In the genomic region with DNA sequence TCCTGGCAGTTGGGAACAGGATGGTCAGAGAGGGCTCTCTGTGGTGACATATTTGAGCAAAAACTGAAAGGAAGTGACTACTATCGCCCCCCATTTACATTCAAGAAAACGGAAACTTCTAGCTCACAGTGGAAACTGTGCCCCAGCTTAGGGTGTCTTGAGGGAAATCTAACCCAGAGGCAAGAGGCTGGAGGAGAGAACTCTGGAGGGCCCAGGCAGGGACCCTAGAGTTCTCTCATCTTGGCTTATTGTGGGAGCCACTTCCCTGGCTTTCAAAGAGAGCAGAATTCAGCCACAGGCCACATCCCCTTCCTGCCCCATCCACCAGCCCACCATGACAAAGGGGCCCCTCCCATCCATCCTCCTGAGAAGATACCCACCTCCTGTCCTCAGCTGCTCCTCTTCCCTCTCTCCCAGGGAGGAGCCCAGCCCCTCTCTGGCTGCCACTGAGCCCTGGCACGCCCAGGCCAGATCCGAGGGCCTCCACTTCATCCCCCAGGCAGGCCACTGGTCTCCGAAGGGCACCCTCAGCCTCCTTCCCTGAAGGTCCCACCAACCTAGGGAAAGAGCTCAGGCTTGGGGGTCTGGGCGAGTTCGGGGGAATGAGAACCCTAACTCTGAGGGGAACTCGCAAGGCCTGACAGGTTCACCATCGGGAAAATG, we compare ENCODE assay signal across 12 cellular contexts. TPM values are rescaled to one million over a fixed set of nuclear protein-coding genes. Genes with fewer than 3 reads are reported as not detected.
DNase-seq lines count a peak whose midpoint lies in the region; ATAC-seq and TF ChIP-seq lines count a peak whose summit lies in the region.
"Had no signal": no experiment of that assay in that cellular context is flagged by ENCODE, and none has a peak within 500 bp of the region (broad histone marks: within the 10 kb centered on the region; RNA-seq: fewer than 3 reads in every experiment).

No MANE protein-coding gene starts in this region.

- H3K4me1 ChIP-seq in left ventricle myocardium inferior, result peaks cover 2% of the 10 kb centered on the region
- H3K4me1 ChIP-seq: prostate gland had no signal

- peak overlapping the region; percentile 82 for H3K27ac Mint-ChIP-seq in central memory CD8-positive, alpha-beta T cell (ENCODE audit: low read depth)
- peak overlapping the region; percentile 95 for H3K27ac Mint-ChIP-seq in stimulated activated memory B cell treated with anti-CD40 and anti-IgM and Interleukin-4, amounts not matched to agents 10 μg/mL and 1 μg/mL and 100 μg/mL, for 72 hours

- H3K27ac ChIP-seq in left ventricle myocardium inferior (replicated peaks), result no peak overlapping the region
- H3K27ac ChIP-seq: prostate gland had no signal

- intact Hi-C loops in left ventricle myocardium inferior (cut with micrococcal nuclease), result no loop called here

- H3K36me3 Mint-ChIP-seq in activated T-cell treated with anti-CD3 and anti-CD28 coated beads, Interleukin-2, amount 50 U/mL, for 4 hours (ENCODE audit: insufficient read depth), result no peaks in the 10 kb centered on the region
- H3K36me3 Mint-ChIP-seq in central memory CD8-positive, alpha-beta T cell (ENCODE audit: insufficient read depth), result peaks cover 7% of the 10 kb centered on the region
- H3K36me3 Mint-ChIP-seq in stimulated activated memory B cell treated with anti-CD40 and anti-IgM and Interleukin-4, amounts not matched to agents 10 μg/mL and 1 μg/mL and 100 μg/mL, for 72 hours, result no peaks in the 10 kb centered on the region

- H3K9me3 Mint-ChIP-seq in activated T-cell treated with anti-CD3 and anti-CD28 coated beads, Interleukin-2, amount 50 U/mL, for 4 hours, result no peaks in the 10 kb centered on the region
- no peaks in the 10 kb centered on the region for H3K9me3 Mint-ChIP-seq in central memory CD8-positive, alpha-beta T cell
- no peaks in the 10 kb centered on the region for H3K9me3 Mint-ChIP-seq in stimulated activated memory B cell treated with anti-CD40 and anti-IgM and Interleukin-4, amounts not matched to agents 10 μg/mL and 1 μg/mL and 100 μg/mL, for 72 hours

- no peaks in the 10 kb centered on the region for H3K36me3 ChIP-seq in left ventricle myocardium inferior
- H3K36me3 ChIP-seq: prostate gland had no signal

- no peak overlapping the region for H3K4me3 Mint-ChIP-seq in activated T-cell treated with anti-CD3 and anti-CD28 coated beads, Interleukin-2, amount 50 U/mL, for 4 hours
- H3K4me3 Mint-ChIP-seq in central memory CD8-positive, alpha-beta T cell, result peak overlapping the region; percentile 62
- no peak overlapping the region for H3K4me3 Mint-ChIP-seq in stimulated activated memory B cell treated with anti-CD40 and anti-IgM and Interleukin-4, amounts not matched to agents 10 μg/mL and 1 μg/mL and 100 μg/mL, for 72 hours

- peaks cover 47% of the 10 kb centered on the region for H3K4me1 Mint-ChIP-seq in activated T-cell treated with anti-CD3 and anti-CD28 coated beads, Interleukin-2, amount 50 U/mL, for 4 hours (ENCODE audit: low read depth)
- H3K4me1 Mint-ChIP-seq in central memory CD8-positive, alpha-beta T cell, result peaks cover 63% of the 10 kb centered on the region
- H3K4me1 Mint-ChIP-seq in stimulated activated memory B cell treated with anti-CD40 and anti-IgM and Interleukin-4, amounts not matched to agents 10 μg/mL and 1 μg/mL and 100 μg/mL, for 72 hours, result peaks cover 61% of the 10 kb centered on the region

- no peaks in the 10 kb centered on the region for H3K27me3 Mint-ChIP-seq in activated T-cell treated with anti-CD3 and anti-CD28 coated beads, Interleukin-2, amount 50 U/mL, for 4 hours (ENCODE audit: low read depth)
- H3K27me3 Mint-ChIP-seq in central memory CD8-positive, alpha-beta T cell, result no peaks in the 10 kb centered on the region
- H3K27me3 Mint-ChIP-seq in stimulated activated memory B cell treated with anti-CD40 and anti-IgM and Interleukin-4, amounts not matched to agents 10 μg/mL and 1 μg/mL and 100 μg/mL, for 72 hours, result no peaks in the 10 kb centered on the region

- TF ChIP-seq CTCF in left ventricle myocardium inferior (IDR thresholded peaks at IDR 0.05; ENCODE audit: borderline replicate concordance) (no peak), foreskin fibroblast (IDR thresholded peaks at IDR 0.05; ENCODE audit: low read depth, low read length) (no peak)

- no peak overlapping the region for H3K4me3 ChIP-seq in left ventricle myocardium inferior
- H3K4me3 ChIP-seq in foreskin fibroblast (ENCODE audit: low read depth in 1 of 2, low read length in 2 of 2), result no peak overlapping the region
- H3K4me3 ChIP-seq: prostate gland had no signal

- peak; percentile 30 to 32 for ATAC-seq in activated T-cell treated with anti-CD3 and anti-CD28 coated beads, Interleukin-2, amount 50 U/mL, for 4 hours
- peak; percentile 70 for ATAC-seq in central memory CD8-positive, alpha-beta T cell (replicated peaks; ENCODE audit: extremely low read depth, poor library complexity, severe bottlenecking)
- peak; percentile 29 for ATAC-seq in stimulated activated memory B cell treated with anti-CD40 and anti-IgM and Interleukin-4, amounts not matched to agents 10 μg/mL and 1 μg/mL and 100 μg/mL, for 72 hours

- no peak for DNase-seq in activated T-cell treated with anti-CD3 and anti-CD28 coated beads, Interleukin-2, amount 50 U/mL, for 4 hours
- no peak for DNase-seq in activated T-cell treated with anti-CD3 and anti-CD28 coated beads, Interleukin-2, amount 50 U/mL, for 1 hour
- peak; percentile 38 for DNase-seq in MV-4-11 (lab: John Stamatoyannopoulos, UW)
- no peak for DNase-seq in central memory CD8-positive, alpha-beta T cell (ENCODE audit: low spot score in 2 of 2)
- DNase-seq in left ventricle myocardium inferior, result no peak
- no peak for DNase-seq in foreskin fibroblast
- no peak for DNase-seq in NCI-H187 treated with DMSO at 0.1 percent for 48 hours (lab: John Stamatoyannopoulos, UW)
- DNase-seq: anterior cingulate cortex, glutamatergic neuron, HCEC 1CT had no signal

- no peaks in the 10 kb centered on the region for H3K9me3 ChIP-seq in left ventricle myocardium inferior (replicated peaks)
- H3K9me3 ChIP-seq: prostate gland had no signal

- H3K27me3 ChIP-seq in left ventricle myocardium inferior (ENCODE audit: low read depth), result no peaks in the 10 kb centered on the region

RNA-seq across cellular contexts. Expression of gene TMPRSS13, which starts 1.6 kb away (rescaled TPM):
- total RNA-seq in activated T-cell treated with anti-CD3 and anti-CD28 coated beads, Interleukin-2, amount 50 U/mL, for 4 hours, result under 1 TPM; 0.26 to 0.38 (median 0.38) TPM
- not detected for total RNA-seq in left ventricle myocardium inferior

RNA-seq across cellular contexts. Expression of gene FXYD6, which starts 54.3 kb away (rescaled TPM):
- under 1 TPM in 2 of 3 donors, not detected in 1; 0.16 to 0.38 TPM for total RNA-seq in activated T-cell treated with anti-CD3 and anti-CD28 coated beads, Interleukin-2, amount 50 U/mL, for 4 hours
- total RNA-seq in left ventricle myocardium inferior, result 30.2 TPM

RNA-seq across cellular contexts. Expression of gene IL10RA, which starts 55.4 kb away (rescaled TPM):
- 10 to 100 TPM; 30.5 to 39.3 (median 36.6) TPM for total RNA-seq in activated T-cell treated with anti-CD3 and anti-CD28 coated beads, Interleukin-2, amount 50 U/mL, for 4 hours
- 5.0 TPM for total RNA-seq in left ventricle myocardium inferior

Comparison
In these comparisons a context has a peak if more than half of its experiments do, and no peak if none do; other contexts are left out.
1. RNA of gene FXYD6, which starts 54.3 kb away (total RNA-seq): 30.2 TPM in left ventricle myocardium inferior (single experiment); 0.16 to 0.38 TPM in activated T-cell treated with anti-CD3 and anti-CD28 coated beads, Interleukin-2, amount 50 U/mL, for 4 hours; every median in the first group is over 10 times any median in the second.
2. Peak in every context shown above with its lines, with median percentiles within 50 percentile points of each other: ATAC-seq.